ENCODE assay signal across 8 cellular contexts in the genomic region with DNA sequence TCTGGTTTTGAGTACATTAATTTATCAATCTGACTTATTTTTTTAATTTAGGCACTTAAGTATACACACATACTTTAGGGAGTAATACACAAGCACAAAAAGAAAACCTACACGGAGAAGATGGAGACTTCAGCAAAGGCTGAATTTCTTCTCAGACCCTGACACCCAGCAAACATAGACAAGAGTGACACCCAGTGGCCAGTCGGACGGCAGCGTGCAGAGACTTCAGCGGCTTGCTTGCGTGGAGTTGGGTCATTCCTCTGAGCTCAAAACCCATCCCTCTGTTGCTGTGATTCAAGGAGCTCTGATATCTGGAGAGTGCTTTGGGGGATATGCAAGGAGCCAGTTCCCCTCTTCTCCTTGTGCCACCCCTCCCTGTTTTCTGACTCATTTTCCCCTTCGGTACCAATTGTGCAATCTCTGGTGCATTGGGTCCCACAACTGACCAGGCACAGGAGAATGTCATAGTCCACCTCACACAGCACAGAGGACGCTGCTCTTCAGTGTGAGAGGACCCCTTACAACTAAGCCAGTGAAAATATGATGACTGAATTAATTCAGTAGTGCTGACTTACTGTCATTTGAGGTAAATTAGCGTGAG. TPM values are rescaled to one million over a fixed set of nuclear protein-coding genes. Genes with fewer than 3 reads are reported as not detected.
DNase-seq lines count a peak whose midpoint lies in the region; FAIRE-seq lines count a peak whose summit lies in the region.

No MANE protein-coding gene starts in this region.

- no peaks in the 10 kb centered on the region for H3K36me3 ChIP-seq in MG63

- no peak overlapping the region for H3K4me3 ChIP-seq in MG63

- no peaks in the 10 kb centered on the region for H3K27me3 ChIP-seq in MG63

- no peaks in the 10 kb centered on the region for H3K9me3 ChIP-seq in MG63

- peak; percentile 91 for FAIRE-seq in urothelium cell line (lab: Jason Lieb, UNC)

- peak; percentile 5 for DNase-seq in GF-D8 (lab: John Stamatoyannopoulos, UW)
- peak; percentile 74 for DNase-seq in H4 (ENCODE audit: low spot score)
- DNase-seq in MG63, result peak; percentile 76
- DNase-seq in SK-N-DZ (ENCODE audit: low spot score), result peak; percentile 55
- peak; percentile 36 for DNase-seq in activated gamma-delta T cell treated with anti-CD3 and anti-CD28 coated beads, Interleukin-2, amount 50 U/mL, for 16 hours (ENCODE audit: low read depth)
- DNase-seq in glomerular endothelial cell (ENCODE audit: extremely low read depth, low read depth, low spot score), result peak; percentile 50
- DNase-seq in pons (ENCODE audit: low spot score), result peak; percentile 84
- DNase-seq in urothelium cell line (ENCODE audit: low spot score), result peak; percentile 77

RNA-seq across cellular contexts. Expression of gene SH3TC2, which starts 27.5 kb away (rescaled TPM):
- total RNA-seq in H4 (2014; rRNA removed; shearing (Covaris generic)), result 0.95 and 2.1 TPM in 2 replicates
- total RNA-seq in MG63 (2014; rRNA removed; shearing (Covaris generic); ENCODE audit: low replicate concordance), result 2.9 and 8.8 TPM in 2 replicates
- polyA plus RNA-seq in SK-N-DZ (2014; cell fraction: cytosol; rRNA removed), result not detected in 2 replicates
- polyA plus RNA-seq in SK-N-DZ (2014; cell fraction: nucleus; rRNA removed), result not detected in 2 replicates
- total RNA-seq in glomerular endothelial cell, result 2.5 and 3.6 TPM in 2 replicates

Comparison
In these comparisons a context has a peak if more than half of its experiments do, and no peak if none do; other contexts are left out.
1. DNase-seq: peak in every context shown above with its lines; median percentile 84 in pons; 77 in urothelium cell line; 76 in MG63; 74 in H4; 55 in SK-N-DZ; 50 in glomerular endothelial cell; 36 in activated gamma-delta T cell treated with anti-CD3 and anti-CD28 coated beads, Interleukin-2, amount 50 U/mL, for 16 hours; 5 in GF-D8.